In genomic region chr16:8717469-8717868, GRCh38 we compare ENCODE assay signal across 22 cellular contexts.
"Had no signal": no experiment of that assay in that cellular context is flagged by ENCODE, and none has a peak within 500 bp of the region (broad histone marks: within the 10 kb centered on the region; RNA-seq: fewer than 3 reads in every experiment).

No MANE protein-coding gene starts in this region.

- H3K27ac ChIP-seq: colonic mucosa, esophagus squamous epithelium, gastrocnemius medialis, heart right ventricle, left lung, lower lobe of right lung had no signal

- H3K36me3 ChIP-seq: colonic mucosa, gastrocnemius medialis, left lung, lower lobe of right lung had no signal

- H3K4me3 Mint-ChIP-seq: dendritic cell treated with granulocyte-macrophage colony-stimulating factor and Interleukin-4, amounts not matched to agents 40 ng/mL and 50 ng/mL, for 4 days; effector memory CD8-positive, alpha-beta T cell; endodermal cell; mesothelial cell of epicardium had no signal

- H3K4me1 ChIP-seq: colonic mucosa, gastrocnemius medialis, left lung, lower lobe of right lung had no signal

- H3K27ac Mint-ChIP-seq: dendritic cell treated with granulocyte-macrophage colony-stimulating factor and Interleukin-4, amounts not matched to agents 40 ng/mL and 50 ng/mL, for 4 days; effector memory CD8-positive, alpha-beta T cell; endodermal cell; mesothelial cell of epicardium had no signal

- H3K27me3 Mint-ChIP-seq: effector memory CD8-positive, alpha-beta T cell had no signal

- DNase-seq: colonic mucosa; cortex of kidney; effector CD8-positive, alpha-beta T cell; effector memory CD8-positive, alpha-beta T cell; endodermal cell; erythroblast; esophagus squamous epithelium; foreskin fibroblast; foreskin melanocyte; gastrocnemius medialis; glutamatergic neuron; head of caudate nucleus; heart right ventricle; hippocampal formation; left cardiac atrium; left lung; left ventricle myocardium superior; lower lobe of right lung; mesenchymal stem cell; mucosa of descending colon had no signal

- H3K9me3 Mint-ChIP-seq: dendritic cell treated with granulocyte-macrophage colony-stimulating factor and Interleukin-4, amounts not matched to agents 40 ng/mL and 50 ng/mL, for 4 days; effector memory CD8-positive, alpha-beta T cell; endodermal cell had no signal

- H3K27me3 ChIP-seq: colonic mucosa, esophagus squamous epithelium, heart right ventricle, left lung had no signal

- H3K4me3 ChIP-seq: colonic mucosa, esophagus squamous epithelium, gastrocnemius medialis, heart right ventricle, left lung, lower lobe of right lung, mucosa of descending colon had no signal

- ATAC-seq: effector memory CD8-positive, alpha-beta T cell; gastrocnemius medialis; heart right ventricle; left cardiac atrium; left lung; left ventricle myocardium superior; lower lobe of right lung; mucosa of descending colon had no signal

- H3K9me3 ChIP-seq: colonic mucosa, gastrocnemius medialis had no signal
